9 cellular contexts compared by ENCODE assay signal in the genomic region with DNA sequence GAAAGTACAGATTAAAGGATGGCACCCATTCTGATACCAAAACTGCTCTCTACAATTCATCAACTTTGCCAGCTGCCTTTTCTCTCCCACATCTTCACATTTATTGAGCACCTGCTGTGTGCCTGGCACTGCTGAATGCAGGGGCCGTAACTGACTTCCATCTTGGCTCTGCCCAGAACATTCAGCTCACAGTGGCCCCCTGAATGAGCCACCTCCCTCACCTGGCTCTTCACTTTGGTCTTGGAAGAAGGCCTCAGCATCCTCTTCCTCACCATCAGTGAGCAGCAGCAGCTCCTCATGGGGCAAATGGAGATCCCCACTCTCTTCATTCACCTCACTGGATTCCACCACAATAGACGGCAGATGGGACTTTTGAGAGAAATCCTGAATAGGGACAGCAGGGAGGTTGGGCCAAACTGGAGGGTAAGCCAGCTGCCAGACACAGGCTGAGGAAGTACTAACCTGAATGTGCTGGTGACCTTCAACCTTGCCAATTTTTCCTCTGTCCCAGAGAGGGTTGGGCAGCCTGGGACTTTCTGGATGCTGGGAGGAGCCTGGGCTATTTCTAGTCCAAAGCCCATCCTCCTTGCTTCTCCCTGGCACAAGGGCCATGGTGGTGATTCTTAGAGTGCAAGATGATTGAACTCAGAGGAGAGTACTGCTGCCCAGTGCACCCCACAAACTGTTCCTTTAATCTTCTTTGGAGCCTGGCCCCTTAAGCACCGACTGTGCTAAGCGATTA. TPM values are rescaled to one million over a fixed set of nuclear protein-coding genes. Genes with fewer than 3 reads are reported as not detected.
DNase-seq lines count a peak whose midpoint lies in the region; TF ChIP-seq lines count a peak whose summit lies in the region.
"Had no signal": no experiment of that assay in that cellular context is flagged by ENCODE, and none has a peak within 500 bp of the region (broad histone marks: within the 10 kb centered on the region; RNA-seq: fewer than 3 reads in every experiment).

No MANE protein-coding gene starts in this region.

- BruUV-seq in OCI-LY7 (replicated peaks; lab: Mats Ljungman, UMichigan) (no TSS peak), Calu3 (replicated peaks; lab: Mats Ljungman, UMichigan) (no TSS peak)

- no peaks in the 10 kb centered on the region for H3K9me2 ChIP-seq in OCI-LY7 (ENCODE audit: insufficient read depth, low read length)

- no peak for TF ChIP-seq CTCF in OCI-LY7 (conservative IDR thresholded peaks at IDR 0.05; ENCODE audit: low read length)
- TF ChIP-seq CTCF in Calu3 (IDR thresholded peaks at IDR 0.05; ENCODE audit: unreplicated experiment), result no peak

- peaks cover 96% of the 10 kb centered on the region for H3K36me3 Mint-ChIP-seq in activated T-cell treated with anti-CD3 and anti-CD28 coated beads, Interleukin-2, amount 50 U/mL, for 24 hours (ENCODE audit: low read depth)
- H3K36me3 Mint-ChIP-seq in Calu3 (ENCODE audit: insufficient read depth, unreplicated experiment), result peaks cover 90% of the 10 kb centered on the region

- POLR2A ChIA-PET in OCI-LY7 (lab: Charles Lee), result interaction anchor here (0.5 to 8.3 kb wide), 8 partner anchors 11 to 1343 kb away, joined by 3 to 159 read pairs (median 4); partner anchors contain the start of genes INTS5, MARK2, MTA2 and TUT1

- DNase-seq in activated T-cell treated with anti-CD3 and anti-CD28 coated beads, Interleukin-2, amount 50 U/mL, for 24 hours, result no peak
- no peak for DNase-seq in activated T-cell treated with anti-CD3 and anti-CD28 coated beads, Interleukin-2, amount 50 U/mL, for 48 hours
- DNase-seq in OCI-LY7 (ENCODE audit: low spot score), result no peak
- no peak for DNase-seq in Calu3
- no peak for DNase-seq in Ammon's horn (ENCODE audit: low spot score)
- no peak for DNase-seq in NCI-H748 (lab: John Stamatoyannopoulos, UW; ENCODE audit: unreplicated experiment)
- DNase-seq: effector CD4-positive, alpha-beta T cell had no signal

- intact Hi-C loops in OCI-LY7 (cut with micrococcal nuclease; ENCODE audit: unreplicated experiment), result loop anchor here (5.0 kb wide), 3 partner anchors 58 to 103 kb away; partner anchors contain the start of genes HNRNPUL2, TAF6L, TTC9C and TUT1
- intact Hi-C loops in Calu3 (cut with micrococcal nuclease; ENCODE audit: unreplicated experiment), result no loop called here

- peak overlapping the region; percentile 98 for H3K27ac Mint-ChIP-seq in activated T-cell treated with anti-CD3 and anti-CD28 coated beads, Interleukin-2, amount 50 U/mL, for 24 hours
- no peak overlapping the region for H3K27ac Mint-ChIP-seq in Calu3 (ENCODE audit: unreplicated experiment)

- peak overlapping the region; percentile 21 to 40 for H3K9ac ChIP-seq in duodenal mucosa (ENCODE audit: low read depth in 1 of 2, low read length in 2 of 2)
- H3K9ac ChIP-seq in skeletal muscle tissue (ENCODE audit: low read depth in 1 of 3, low read length in 3 of 3), result peak overlapping the region in 2 of 3 donors; percentile 45 to 47

- CTCF ChIA-PET in OCI-LY7 (lab: Charles Lee; ENCODE audit: unreplicated experiment), result no interaction called here
- CTCF ChIA-PET in Calu3 (lab: Charles Lee), result interaction anchor here (0.7 kb wide), 1 partner anchor 58 kb away, joined by 4 read pairs; the partner anchor contains the start of gene HNRNPUL2

- peak overlapping the region; percentile 94 for H3K4me3 Mint-ChIP-seq in activated T-cell treated with anti-CD3 and anti-CD28 coated beads, Interleukin-2, amount 50 U/mL, for 24 hours
- H3K4me3 Mint-ChIP-seq in Calu3 (ENCODE audit: low read depth, unreplicated experiment), result no peak overlapping the region

- H3K79me2 ChIP-seq in OCI-LY7 (ENCODE audit: insufficient read depth, low read depth, low read length), result peaks cover 69% of the 10 kb centered on the region

- H3K27me3 ChIP-seq in duodenal mucosa (ENCODE audit: control insufficient read depth in 1 of 2, insufficient read depth in 2 of 2, low read length in 2 of 2) (no peaks in the 10 kb centered on the region), skeletal muscle tissue (ENCODE audit: control insufficient read depth in 3 of 3, insufficient read depth in 3 of 3, low read length in 3 of 3) (no peaks in the 10 kb centered on the region)

- H3K9me3 Mint-ChIP-seq in activated T-cell treated with anti-CD3 and anti-CD28 coated beads, Interleukin-2, amount 50 U/mL, for 24 hours, result no peaks in the 10 kb centered on the region
- H3K9me3 Mint-ChIP-seq in Calu3 (ENCODE audit: low read depth, unreplicated experiment), result no peaks in the 10 kb centered on the region

- no peaks in the 10 kb centered on the region for H3K27me3 Mint-ChIP-seq in activated T-cell treated with anti-CD3 and anti-CD28 coated beads, Interleukin-2, amount 50 U/mL, for 24 hours
- H3K27me3 Mint-ChIP-seq in Calu3 (ENCODE audit: unreplicated experiment), result no peaks in the 10 kb centered on the region

- H3K27ac ChIP-seq in OCI-LY7 (ENCODE audit: low read depth, low read length, poor library complexity, severe bottlenecking) (peak overlapping the region; percentile 39), duodenal mucosa (ENCODE audit: low read depth, low read length) (no peak overlapping the region), skeletal muscle tissue (ENCODE audit: low read depth, low read length) (no peak overlapping the region)

- H3K4me3 ChIP-seq in OCI-LY7 (ENCODE audit: low read depth, low read length, poor library complexity, severe bottlenecking) (peak overlapping the region; percentile 1), duodenal mucosa (ENCODE audit: low read depth in 1 of 2, low read length in 2 of 2) (peak overlapping the region in 1 of 2 donors; percentile 10), skeletal muscle tissue (ENCODE audit: low read length in 3 of 3) (no peak overlapping the region)

- H3K4me1 ChIP-seq in OCI-LY7 (ENCODE audit: insufficient read depth, low read length, poor library complexity, severe bottlenecking), result peaks cover 59% of the 10 kb centered on the region
- H3K4me1 ChIP-seq in duodenal mucosa (ENCODE audit: control insufficient read depth in 1 of 2, insufficient read depth in 2 of 2, low read length in 2 of 2), result peaks cover 47 to 62% of the 10 kb centered on the region in 2 donors
- H3K4me1 ChIP-seq in skeletal muscle tissue (ENCODE audit: control insufficient read depth in 3 of 3, insufficient read depth in 3 of 3, low read length in 3 of 3), result peaks cover 42 to 58% (median 51%) of the 10 kb centered on the region in 3 donors

- H4K20me1 ChIP-seq in OCI-LY7 (ENCODE audit: insufficient read depth, low read length), result peaks cover 6% of the 10 kb centered on the region; the same call in 1 of the 2 replicates

- H3K4me2 ChIP-seq in OCI-LY7 (ENCODE audit: low read length), result peak overlapping the region; percentile 85

- H3K36me3 ChIP-seq in OCI-LY7 (ENCODE audit: insufficient read depth, low read length) (peaks cover 56% of the 10 kb centered on the region), duodenal mucosa (ENCODE audit: control insufficient read depth in 1 of 2, insufficient read depth in 2 of 2, low read length in 2 of 2) (peaks cover 0 to 6% of the 10 kb centered on the region in 2 donors), skeletal muscle tissue (ENCODE audit: control insufficient read depth in 3 of 3, insufficient read depth in 3 of 3, low read length in 3 of 3) (peaks cover 14 to 22% (median 17%) of the 10 kb centered on the region in 3 donors)

- H3K9me3 ChIP-seq in OCI-LY7 (ENCODE audit: low read length), result no peaks in the 10 kb centered on the region
- H3K9me3 ChIP-seq in duodenal mucosa (ENCODE audit: control insufficient read depth in 1 of 2, low read length in 2 of 2), result no peaks in the 10 kb centered on the region
- H3K9me3 ChIP-seq in skeletal muscle tissue (ENCODE audit: control insufficient read depth in 3 of 3, low read length in 3 of 3), result no peaks in the 10 kb centered on the region

- no peak overlapping the region for H2AFZ ChIP-seq in OCI-LY7 (ENCODE audit: low read length)

- H3K4me1 Mint-ChIP-seq in activated T-cell treated with anti-CD3 and anti-CD28 coated beads, Interleukin-2, amount 50 U/mL, for 24 hours (ENCODE audit: low read depth), result peaks cover 53% of the 10 kb centered on the region
- peaks cover 9% of the 10 kb centered on the region for H3K4me1 Mint-ChIP-seq in Calu3 (ENCODE audit: low read depth, unreplicated experiment)

RNA-seq across cellular contexts. Expression of gene UQCC3, which starts 1.9 kb away (rescaled TPM):
- 40.0 and 40.3 TPM in 2 replicates for total RNA-seq in OCI-LY7 (2014; rRNA removed; shearing (Covaris generic))
- total RNA-seq in OCI-LY7 (2022) (13.1 and 15.5 TPM in 2 replicates), skeletal muscle tissue (4.7 TPM), Calu3 (2022) (10.4 and 11.4 TPM in 2 replicates)

RNA-seq across cellular contexts. Expression of gene LBHD1, which starts 2.5 kb away (rescaled TPM):
- 7.1 and 9.3 TPM in 2 replicates for total RNA-seq in OCI-LY7 (2014; rRNA removed; shearing (Covaris generic))
- total RNA-seq in OCI-LY7 (2022) (22.3 and 22.8 TPM in 2 replicates), skeletal muscle tissue (1.0 TPM), Calu3 (2022) (16.4 and 21.3 TPM in 2 replicates)

RNA-seq across cellular contexts. Expression of gene CSKMT, which starts 4.5 kb away (rescaled TPM):
- total RNA-seq in OCI-LY7 (2014; rRNA removed; shearing (Covaris generic)), result 88.4 and 90.8 TPM in 2 replicates
- total RNA-seq in OCI-LY7 (2022) (52.6 and 80.1 TPM in 2 replicates), skeletal muscle tissue (4.7 TPM), Calu3 (2022) (17.7 and 23.1 TPM in 2 replicates)

RNA-seq across cellular contexts. Expression of gene C11orf98, which starts 4.6 kb away (rescaled TPM):
- 148 and 194 TPM in 2 replicates for total RNA-seq in OCI-LY7 (2014; rRNA removed; shearing (Covaris generic))
- total RNA-seq in OCI-LY7 (2022) (84.4 and 105 TPM in 2 replicates), skeletal muscle tissue (22.4 TPM), Calu3 (2022) (61.7 and 67.4 TPM in 2 replicates)

RNA-seq across cellular contexts. Expression of gene UBXN1, which starts 9.3 kb away (rescaled TPM):
- total RNA-seq in OCI-LY7 (2014; rRNA removed; shearing (Covaris generic)), result 101 and 123 TPM in 2 replicates
- total RNA-seq in OCI-LY7 (2022) (129 and 140 TPM in 2 replicates), skeletal muscle tissue (106 TPM), Calu3 (2022) (91.9 and 98.7 TPM in 2 replicates)
